24 cellular contexts compared by ENCODE assay signal in genomic region chr19:43329989-43330388, GRCh38. TPM values are rescaled to one million over a fixed set of nuclear protein-coding genes. Genes with fewer than 3 reads are reported as not detected.
"Had no signal": no experiment of that assay in that cellular context is flagged by ENCODE, and none has a peak within 500 bp of the region (broad histone marks: within the 10 kb centered on the region; RNA-seq: fewer than 3 reads in every experiment).

No MANE protein-coding gene starts in this region.

- H3K4me1 ChIP-seq: left ventricle myocardium inferior, lower lobe of right lung, neural progenitor cell, parathyroid adenoma, right atrium auricular region, sigmoid colon, spleen, tibial nerve, upper lobe of right lung, uterus had no signal

- H3K27ac ChIP-seq: coronary artery, left ventricle myocardium inferior, lower lobe of right lung, neural progenitor cell, parathyroid adenoma, right atrium auricular region, sigmoid colon, thoracic aorta, tibial nerve, upper lobe of right lung, uterus had no signal

- H3K9ac ChIP-seq: neural progenitor cell, parathyroid adenoma had no signal

- DNase-seq: dermis blood vessel endothelial cell; effector memory CD4-positive, alpha-beta T cell; erythroblast; left ventricle myocardium inferior; lower lobe of right lung; naive thymus-derived CD4-positive, alpha-beta T cell; sigmoid colon; spleen; stimulated activated naive B cell treated with anti-CD40 and anti-IgM and Interleukin-4, amounts not matched to agents 10 μg/mL and 1 μg/mL and 100 μg/mL, for 72 hours; upper lobe of right lung; uterus had no signal

- FAIRE-seq: endometrium, frontal cortex, keratinocyte had no signal

- H3K27me3 ChIP-seq: neural progenitor cell, right atrium auricular region, sigmoid colon, spleen, tibial nerve, upper lobe of right lung, uterus had no signal

- ATAC-seq: lower lobe of right lung; naive thymus-derived CD4-positive, alpha-beta T cell; stimulated activated naive B cell treated with anti-CD40 and anti-IgM and Interleukin-4, amounts not matched to agents 10 μg/mL and 1 μg/mL and 100 μg/mL, for 72 hours; upper lobe of right lung had no signal

- H3K9me3 ChIP-seq: left ventricle myocardium inferior, lower lobe of right lung, right atrium auricular region, sigmoid colon, spleen, thoracic aorta, tibial nerve, upper lobe of right lung, uterus had no signal

- H3K4me3 ChIP-seq: coronary artery, left ventricle myocardium inferior, lower lobe of right lung, neural progenitor cell, right atrium auricular region, sigmoid colon, thoracic aorta, tibial nerve, upper lobe of right lung, uterus had no signal

- H3K36me3 ChIP-seq: left ventricle myocardium inferior, lower lobe of right lung, neural progenitor cell, right atrium auricular region, sigmoid colon, spleen, thoracic aorta, tibial nerve, upper lobe of right lung, uterus had no signal

RNA-seq across cellular contexts. Expression of gene CD177, which starts 23.5 kb away (rescaled TPM):
- total RNA-seq: chondrocyte; dermis blood vessel endothelial cell; mononuclear cell; naive thymus-derived CD4-positive, alpha-beta T cell; osteoblast; progenitor cell of endocrine pancreas had no signal
- polyA plus RNA-seq: naive thymus-derived CD4-positive, alpha-beta T cell had no signal
